Comparison of ENCODE assay signal across 9 cellular contexts in genomic region chr9:94084314-94084713, GRCh38. TPM values are rescaled to one million over a fixed set of nuclear protein-coding genes. Genes with fewer than 3 reads are reported as not detected.
DNase-seq lines count a peak whose midpoint lies in the region; ATAC-seq, FAIRE-seq and TF ChIP-seq lines count a peak whose summit lies in the region.
"Had no signal": no experiment of that assay in that cellular context is flagged by ENCODE, and none has a peak within 500 bp of the region (broad histone marks: within the 10 kb centered on the region; RNA-seq: fewer than 3 reads in every experiment).

A gene with protein sequence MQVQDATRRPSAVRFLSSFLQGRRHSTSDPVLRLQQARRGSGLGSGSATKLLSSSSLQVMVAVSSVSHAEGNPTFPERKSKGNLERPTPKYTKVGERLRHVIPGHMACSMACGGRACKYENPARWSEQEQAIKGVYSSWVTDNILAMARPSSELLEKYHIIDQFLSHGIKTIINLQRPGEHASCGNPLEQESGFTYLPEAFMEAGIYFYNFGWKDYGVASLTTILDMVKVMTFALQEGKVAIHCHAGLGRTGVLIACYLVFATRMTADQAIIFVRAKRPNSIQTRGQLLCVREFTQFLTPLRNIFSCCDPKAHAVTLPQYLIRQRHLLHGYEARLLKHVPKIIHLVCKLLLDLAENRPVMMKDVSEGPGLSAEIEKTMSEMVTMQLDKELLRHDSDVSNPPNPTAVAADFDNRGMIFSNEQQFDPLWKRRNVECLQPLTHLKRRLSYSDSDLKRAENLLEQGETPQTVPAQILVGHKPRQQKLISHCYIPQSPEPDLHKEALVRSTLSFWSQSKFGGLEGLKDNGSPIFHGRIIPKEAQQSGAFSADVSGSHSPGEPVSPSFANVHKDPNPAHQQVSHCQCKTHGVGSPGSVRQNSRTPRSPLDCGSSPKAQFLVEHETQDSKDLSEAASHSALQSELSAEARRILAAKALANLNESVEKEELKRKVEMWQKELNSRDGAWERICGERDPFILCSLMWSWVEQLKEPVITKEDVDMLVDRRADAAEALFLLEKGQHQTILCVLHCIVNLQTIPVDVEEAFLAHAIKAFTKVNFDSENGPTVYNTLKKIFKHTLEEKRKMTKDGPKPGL (plus strand): TSS chr9:94084464. CDS start chr9:94084531, 67 bp downstream.

- intact Hi-C loops in posterior vena cava (cut with DNase I) = no loop called here

- peak; percentile 95 for FAIRE-seq in H54 (lab: Jason Lieb, UNC)

- POLR2A ChIA-PET in RWPE1 (lab: Yijun Ruan, JAX; ENCODE audit: low non-redundant PET) = no interaction called here

- CTCF ChIA-PET in RWPE1 (lab: Yijun Ruan, JAX) = interaction anchor here (0.6 to 1.9 kb wide), 2 partner anchors 70 to 436 kb away, joined by 3 to 4 read pairs; no protein-coding TSS in a partner anchor

- ATAC-seq in HG02884 (IDR thresholded peaks at IDR 0.05; ENCODE audit: unreplicated experiment) = no peak
- no peak for ATAC-seq in HG03045 (IDR thresholded peaks at IDR 0.05; ENCODE audit: unreplicated experiment)

- DNase-seq in H54 (ENCODE audit: insufficient read length, low spot score) (peak; percentile 61), RWPE1 (ENCODE audit: low spot score) (peak; percentile 73), globus pallidus (ENCODE audit: low spot score) (peak; percentile 95), posterior vena cava (ENCODE audit: low spot score) (no peak), GOT3 (lab: John Stamatoyannopoulos, UW) (no peak)
- no peak for DNase-seq in activated CD4-positive, alpha-beta T cell treated with anti-CD3 and anti-CD28 coated beads, Interleukin-2, amount 50 U/mL, for 1 hour
- DNase-seq: left cardiac atrium had no signal

- no peak for TF ChIP-seq CTCF in RWPE1 (conservative IDR thresholded peaks at IDR 0.05; ENCODE audit: low read depth)

- no peak for TF ChIP-seq POLR2A in H54 (IDR thresholded peaks at IDR 0.05; ENCODE audit: low read depth, low read length)

- H3K27ac ChIP-seq in RWPE1 = peak within 1 kb of the TSS; percentile 39

RNA-seq across cellular contexts. Expression of the gene that starts here (rescaled TPM):
- 10 to 100 TPM; 11.6 to 13.7 TPM for total RNA-seq in posterior vena cava

Comparison
In these comparisons a context has a peak if more than half of its experiments do, and no peak if none do; other contexts are left out.
1. DNase-seq: peak in H54 (single experiment), RWPE1 (single experiment) and globus pallidus (single experiment); none in posterior vena cava (single experiment), GOT3 (single experiment) and activated CD4-positive, alpha-beta T cell treated with anti-CD3 and anti-CD28 coated beads, Interleukin-2, amount 50 U/mL, for 1 hour (single experiment).